In genomic region chr19:18282788-18283141, GRCh38 we compare ENCODE assay signal across 1 cellular context.
TF ChIP-seq lines count a peak whose summit lies in the region.

No MANE protein-coding gene starts in this region.

TF ChIP-seq in A549, 52 proteins besides CTCF, POLR2A, EP300 and RAD21 (continued from another document):
- no peak for TF ChIP-seq USF2 (IDR thresholded peaks at IDR 0.05)
- peak; percentile 25; the same call in 1 of the 2 replicates for TF ChIP-seq KDM1A (IDR thresholded peaks at IDR 0.05; ENCODE audit: low read depth)
- TF ChIP-seq MAX (IDR thresholded peaks at IDR 0.05), result no peak
